In the genomic region with DNA sequence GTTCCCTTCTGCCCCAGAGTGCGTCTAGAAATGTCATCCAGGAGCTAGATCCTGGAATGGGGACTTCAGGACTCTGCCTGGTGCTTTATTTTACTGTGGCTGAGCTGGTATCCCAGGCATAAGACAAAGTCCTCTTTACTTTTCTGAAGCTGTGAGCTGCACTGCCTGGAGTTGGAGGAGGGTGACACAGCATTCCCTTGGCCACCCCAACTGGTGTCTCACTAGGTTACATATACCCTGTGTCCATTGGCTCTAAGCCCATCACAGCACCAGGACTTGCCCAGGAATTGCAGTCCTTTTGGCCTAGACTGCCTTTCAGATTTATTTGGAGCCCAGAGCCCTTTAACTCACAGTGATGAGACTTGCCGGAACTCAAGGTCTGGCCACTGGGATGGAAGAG, we compare ENCODE assay signal across 21 cellular contexts. TPM values are rescaled to one million over a fixed set of nuclear protein-coding genes. Genes with fewer than 3 reads are reported as not detected.
DNase-seq lines count a peak whose midpoint lies in the region; ATAC-seq, FAIRE-seq and TF ChIP-seq lines count a peak whose summit lies in the region.
"Had no signal": no experiment of that assay in that cellular context is flagged by ENCODE, and none has a peak within 500 bp of the region (broad histone marks: within the 10 kb centered on the region; RNA-seq: fewer than 3 reads in every experiment).

No MANE protein-coding gene starts in this region.

- H3K36me3 ChIP-seq in HepG2 (replicated peaks in 1 of 2; ENCODE audit: control insufficient read depth in 1 of 2, insufficient read depth in 2 of 2, low read length in 2 of 2) (no peaks in the 10 kb centered on the region), right lobe of liver (no peaks in the 10 kb centered on the region), ascending aorta (no peaks in the 10 kb centered on the region), aorta (ENCODE audit: control insufficient read depth in 1 of 2, insufficient read depth in 2 of 2, low read length in 1 of 2) (no peaks in the 10 kb centered on the region), HAP-1 (replicated peaks) (no peaks in the 10 kb centered on the region)
- H3K36me3 ChIP-seq: BLaER1 treated with 17β-estradiol and CSF1 and Interleukin-3, amounts not matched to agents 10 nM and 100 nM had no signal

- H2AFZ ChIP-seq in HepG2 (ENCODE audit: low read length), result no peak overlapping the region

- TF ChIP-seq POLR2A in HepG2 (IDR thresholded peaks at IDR 0.05; ENCODE audit: insufficient read depth in 1 of 2, low read depth in 2 of 2, low read length in 2 of 2) (no peak), right lobe of liver (IDR thresholded peaks at IDR 0.05) (no peak)

- TF ChIP-seq EP300 in HepG2 (IDR thresholded peaks at IDR 0.05; ENCODE audit: low read depth in 2 of 2, low read length in 2 of 2) (no peak), HepG2 (CRISPR knock-in tag; IDR thresholded peaks at IDR 0.05; ENCODE audit: borderline replicate concordance) (no peak)

- no peak for TF ChIP-seq RAD21 in HepG2 (CRISPR knock-in tag; IDR thresholded peaks at IDR 0.05)

- DNase-seq in HepG2 (ENCODE audit: low spot score), result no peak
- no peak for DNase-seq in right lobe of liver
- DNase-seq in ascending aorta (ENCODE audit: low spot score in 2 of 2), result no peak
- peak in 1 of 2 donors; percentile 59 for DNase-seq in aorta
- DNase-seq in stimulated activated CD4-positive, alpha-beta T cell treated with anti-CD3 and anti-CD28 coated beads, Interleukin-2, amount 100 ng/mL, for 48 hours, result no peak
- DNase-seq in HAP-1 (ENCODE audit: low spot score in 2 of 2), result no peak
- DNase-seq: AML-193; Caco-2; Calu3; CD4-positive, alpha-beta T cell; CD8-positive, alpha-beta T cell; DMS79 treated with DMSO at 0.1 percent for 48 hours; GF-D8 had no signal

- H3K27ac ChIP-seq in HepG2 (ENCODE audit: extremely low read length, insufficient read depth, low read length), result no peak overlapping the region
- H3K27ac ChIP-seq in right lobe of liver, result no peak overlapping the region
- peak overlapping the region; percentile 46 to 63 for H3K27ac ChIP-seq in ascending aorta
- H3K27ac ChIP-seq in aorta (ENCODE audit: low read depth in 1 of 2, low read length in 2 of 2), result no peak overlapping the region
- H3K27ac ChIP-seq: 22Rv1; A549; BLaER1 treated with 17β-estradiol and CSF1 and Interleukin-3, amounts not matched to agents 10 nM and 100 nM; C4-2B had no signal

- H3K9me3 ChIP-seq in HepG2 (ENCODE audit: low read length) (no peaks in the 10 kb centered on the region), right lobe of liver (no peaks in the 10 kb centered on the region), ascending aorta (peaks cover 0 to 7% of the 10 kb centered on the region in 2 donors), aorta (ENCODE audit: control insufficient read depth, low read length) (peaks cover 3% of the 10 kb centered on the region), HAP-1 (no peaks in the 10 kb centered on the region)
- H3K9me3 ChIP-seq: A549, Caco-2 had no signal

- H3K4me2 ChIP-seq in HepG2 (ENCODE audit: low read depth, low read length), result no peak overlapping the region; the same call in 1 of the 2 replicates
- H3K4me2 ChIP-seq: A549; BLaER1 treated with 17β-estradiol and CSF1 and Interleukin-3, amounts not matched to agents 10 nM and 100 nM had no signal

- ATAC-seq in HepG2 (peak; percentile 61), right lobe of liver (no peak), aorta (ENCODE audit: low FRiP score) (peak; percentile 29)
- ATAC-seq: A549; CD8-positive, alpha-beta T cell had no signal

- CTCF ChIA-PET in HepG2 (lab: Yijun Ruan, JAX; ENCODE audit: low intra/inter-chr PET ratio, low total read pairs), result no interaction called here

- H3K27me3 ChIP-seq in HepG2 (ENCODE audit: control insufficient read depth in 1 of 2, insufficient read depth in 2 of 2, low read length in 2 of 2), result no peaks in the 10 kb centered on the region
- H3K27me3 ChIP-seq in right lobe of liver, result no peaks in the 10 kb centered on the region
- H3K27me3 ChIP-seq in ascending aorta, result no peaks in the 10 kb centered on the region
- H3K27me3 ChIP-seq in aorta (ENCODE audit: control insufficient read depth in 1 of 2, insufficient read depth in 2 of 2, low read length in 1 of 2), result no peaks in the 10 kb centered on the region
- H3K27me3 ChIP-seq in HAP-1 (ENCODE audit: low read depth), result no peaks in the 10 kb centered on the region
- H3K27me3 ChIP-seq: BLaER1 treated with 17β-estradiol and CSF1 and Interleukin-3, amounts not matched to agents 10 nM and 100 nM had no signal

- H3K4me1 ChIP-seq in HepG2 (ENCODE audit: insufficient read depth, low read length) (peaks cover 9% of the 10 kb centered on the region; the same call in 1 of the 2 replicates), right lobe of liver (no peaks in the 10 kb centered on the region), ascending aorta (peaks cover 6 to 28% of the 10 kb centered on the region in 2 donors), aorta (ENCODE audit: control insufficient read depth in 1 of 2, insufficient read depth in 2 of 2, low read length in 2 of 2) (peaks cover 0 to 5% of the 10 kb centered on the region in 2 donors), HAP-1 (no peaks in the 10 kb centered on the region)
- H3K4me1 ChIP-seq: A549 had no signal

- no peaks in the 10 kb centered on the region for H3K79me2 ChIP-seq in HepG2 (ENCODE audit: insufficient read depth, low read length)

- no TSS peak for BruUV-seq in HepG2 (replicated peaks; lab: Mats Ljungman, UMichigan)

- intact Hi-C loops in HepG2 (cut with micrococcal nuclease; ENCODE audit: unreplicated experiment) (no loop called here), right lobe of liver (cut with DNase I) (no loop called here), ascending aorta (cut with DNase I) (no loop called here), aorta (cut with DNase I) (no loop called here)

- in situ Hi-C loops in HepG2 (cut with HindIII; ENCODE audit: extremely low pct_ligation_motif_present, low pct_unique_long_range_greater_than_20kb), result no loop called here
- in situ Hi-C loops in HAP-1 (cut with MboI; ENCODE audit: low sequenced_read_pairs), result no loop called here

- H3K9ac ChIP-seq in HepG2 (ENCODE audit: insufficient read depth, low read depth, low read length), result no peak overlapping the region
- H3K9ac ChIP-seq: BLaER1 treated with 17β-estradiol and CSF1 and Interleukin-3, amounts not matched to agents 10 nM and 100 nM had no signal

- TF ChIP-seq CTCF in HepG2 (CRISPR knock-in tag; IDR thresholded peaks at IDR 0.05) (no peak), right lobe of liver (IDR thresholded peaks at IDR 0.05) (no peak), ascending aorta (IDR thresholded peaks at IDR 0.05) (no peak)

- no peak overlapping the region for H3K4me3 ChIP-seq in HepG2 (replicated peaks in 1 of 3; ENCODE audit: insufficient read depth in 1 of 3, low read depth in 2 of 3, low read length in 3 of 3)
- H3K4me3 ChIP-seq in right lobe of liver, result no peak overlapping the region
- H3K4me3 ChIP-seq in ascending aorta, result no peak overlapping the region
- H3K4me3 ChIP-seq in aorta (ENCODE audit: low read length in 2 of 2), result no peak overlapping the region
- H3K4me3 ChIP-seq in HAP-1, result no peak overlapping the region
- H3K4me3 ChIP-seq: A549; BLaER1 treated with 17β-estradiol and CSF1 and Interleukin-3, amounts not matched to agents 10 nM and 100 nM had no signal

- 48% methylated on average over 2 of the region's 2 CpGs for WGBS in HepG2 (ENCODE audit: low lambda C conversion rate)
- no CpG with 5 or more reads among the region's 2 CpGs for WGBS in right lobe of liver (ENCODE audit: insufficient coverage, low coverage, low lambda C conversion rate, missing lambda C conversion rate)
- WGBS in aorta, 2 donors, result 52 to 58% methylated on average over 2 of the region's 2 CpGs

- H4K20me1 ChIP-seq in HepG2 (ENCODE audit: insufficient read depth, low read length), result no peaks in the 10 kb centered on the region
- H4K20me1 ChIP-seq: BLaER1 treated with 17β-estradiol and CSF1 and Interleukin-3, amounts not matched to agents 10 nM and 100 nM had no signal

- POLR2A ChIA-PET in HepG2 (lab: Yijun Ruan, JAX), result interaction anchor here (0.9 kb wide), 1 partner anchor 42 kb away, joined by 4 read pairs; the partner anchor contains the start of gene CD55

- FAIRE-seq in HepG2 (lab: Jason Lieb, UNC), result no peak
- FAIRE-seq: A549, D721Med, G401.6, GM12891, GM19239 had no signal

RNA-seq across cellular contexts. Expression of gene CD55, which starts 41.8 kb away (rescaled TPM):
- total RNA-seq in HepG2 (2016; rRNA removed; fragmentation: Illumina TruSeq; extraction: Trizol) (2.7 and 6.0 TPM in 2 replicates), right lobe of liver (10 to 100 TPM; 10.5 to 23.3 (median 16.4) TPM), ascending aorta (73.1 TPM), aorta (10 to 100 TPM; 84.8 to 86.7 TPM)
- total RNA-seq in HepG2 (2016; cell fraction: cytosol; rRNA removed; fragmentation: Illumina TruSeq; extraction: Trizol; ENCODE audit: low read depth), result 0.79 and 0.91 TPM in 2 replicates
- 2.9 and 6.1 TPM in 2 replicates for total RNA-seq in HepG2 (2016; cell fraction: insoluble cytoplasmic fraction; rRNA removed; fragmentation: Illumina TruSeq; extraction: Trizol)
- total RNA-seq in HepG2 (2016; cell fraction: membrane; rRNA removed; fragmentation: Illumina TruSeq; extraction: Trizol), result 1.9 TPM in 2 replicates
- total RNA-seq in HepG2 (2016; cell fraction: nucleus; rRNA removed; fragmentation: Illumina TruSeq; extraction: Trizol), result 7.4 and 8.5 TPM in 2 replicates
- polyA plus RNA-seq in HepG2 (2011; rRNA removed) (48.7 and 56.0 TPM in 2 replicates), aorta (10 to 100 TPM; 20.2 to 29.6 TPM)
- polyA plus RNA-seq in HepG2 (2011; cell fraction: cytosol; rRNA removed), result 28.9 and 51.0 TPM in 2 replicates
- 11.6 and 15.8 TPM in 2 replicates for polyA plus RNA-seq in HepG2 (2011; cell fraction: nucleus; rRNA removed)
- polyA plus RNA-seq in HepG2 (2012), result 36.4 and 48.7 TPM in 2 replicates
- polyA plus RNA-seq in HepG2 (2016; cell fraction: cytosol; fragmentation: Illumina TruSeq; extraction: Trizol; ENCODE audit: low read depth), result 1.5 and 1.8 TPM in 2 replicates
- polyA plus RNA-seq in HepG2 (2016; cell fraction: insoluble cytoplasmic fraction; fragmentation: Illumina TruSeq; extraction: Trizol; ENCODE audit: low read depth), result 4.6 and 4.8 TPM in 2 replicates
- 2.2 and 2.3 TPM in 2 replicates for polyA plus RNA-seq in HepG2 (2016; cell fraction: membrane; fragmentation: Illumina TruSeq; extraction: Trizol; ENCODE audit: low read depth)
- 11.4 and 16.1 TPM in 2 replicates for polyA plus RNA-seq in HepG2 (2016; cell fraction: nucleus; fragmentation: Illumina TruSeq; extraction: Trizol; ENCODE audit: insufficient read depth, low read depth)
- 17.0 and 617 TPM in 2 replicates for polyA minus RNA-seq in HepG2 (2011; rRNA and poly(A)+ RNA removed; ENCODE audit: low replicate concordance)
- polyA minus RNA-seq in HepG2 (2011; cell fraction: cytosol; rRNA and poly(A)+ RNA removed), result 24.7 and 25.8 TPM in 2 replicates
- 42.5 and 44.9 TPM in 2 replicates for polyA minus RNA-seq in HepG2 (2011; cell fraction: nucleus; rRNA and poly(A)+ RNA removed)

Comparison
In these comparisons a context has a peak if more than half of its experiments do, and no peak if none do; other contexts are left out.
1. ATAC-seq: peak in HepG2 (single experiment) and aorta (single experiment); none in right lobe of liver (0 of 4).
2. H3K27ac ChIP-seq: peak in ascending aorta (2 of 2); none in HepG2 (single experiment), right lobe of liver (0 of 3) and aorta (0 of 2).